In genomic region chr10:43940898-43941777, GRCh38 we compare ENCODE assay signal across 20 cellular contexts.
DNase-seq lines count a peak whose midpoint lies in the region; ATAC-seq, FAIRE-seq and TF ChIP-seq lines count a peak whose summit lies in the region.
"Had no signal": no experiment of that assay in that cellular context is flagged by ENCODE, and none has a peak within 500 bp of the region (broad histone marks: within the 10 kb centered on the region; RNA-seq: fewer than 3 reads in every experiment).

No MANE protein-coding gene starts in this region.

- ATAC-seq in Right ventricle myocardium superior (ENCODE audit: poor library complexity) (peak; percentile 24), HG03521 (IDR thresholded peaks at IDR 0.05; ENCODE audit: unreplicated experiment) (no peak)

- no peak overlapping the region for H3K4me3 Mint-ChIP-seq in activated T-helper 2 cell treated with anti-CD3 and anti-CD28 coated beads, Interferon-gamma antibody, Interleukin-2, Interleukin-4, amounts not matched to agents 10 μg/mL and 5 μg/mL and 100 μg/mL, durations not matched to agents 14 hours and 24 hours and 36 hours (ENCODE audit: low read depth)
- no peak overlapping the region for H3K4me3 Mint-ChIP-seq in nephron
- H3K4me3 Mint-ChIP-seq: activated naive CD8-positive, alpha-beta T cell; central memory CD8-positive, alpha-beta T cell had no signal

- H3K27me3 Mint-ChIP-seq in activated T-helper 2 cell treated with anti-CD3 and anti-CD28 coated beads, Interferon-gamma antibody, Interleukin-2, Interleukin-4, amounts not matched to agents 10 μg/mL and 5 μg/mL and 100 μg/mL, durations not matched to agents 14 hours and 24 hours and 36 hours (ENCODE audit: low read depth), result peaks cover 8% of the 10 kb centered on the region
- peaks cover 22% of the 10 kb centered on the region for H3K27me3 Mint-ChIP-seq in nephron (ENCODE audit: low read depth)

- no peaks in the 10 kb centered on the region for H3K9me3 Mint-ChIP-seq in activated T-helper 2 cell treated with anti-CD3 and anti-CD28 coated beads, Interferon-gamma antibody, Interleukin-2, Interleukin-4, amounts not matched to agents 10 μg/mL and 5 μg/mL and 100 μg/mL, durations not matched to agents 14 hours and 24 hours and 36 hours
- H3K9me3 Mint-ChIP-seq in nephron, result peaks cover 6% of the 10 kb centered on the region
- H3K9me3 Mint-ChIP-seq: central memory CD8-positive, alpha-beta T cell had no signal

- H3K36me3 Mint-ChIP-seq in activated T-helper 2 cell treated with anti-CD3 and anti-CD28 coated beads, Interferon-gamma antibody, Interleukin-2, Interleukin-4, amounts not matched to agents 10 μg/mL and 5 μg/mL and 100 μg/mL, durations not matched to agents 14 hours and 24 hours and 36 hours (ENCODE audit: low read depth), result no peaks in the 10 kb centered on the region
- no peaks in the 10 kb centered on the region for H3K36me3 Mint-ChIP-seq in nephron (ENCODE audit: low read depth)
- H3K36me3 Mint-ChIP-seq: activated naive CD8-positive, alpha-beta T cell had no signal

- H3K27ac Mint-ChIP-seq in activated T-helper 2 cell treated with anti-CD3 and anti-CD28 coated beads, Interferon-gamma antibody, Interleukin-2, Interleukin-4, amounts not matched to agents 10 μg/mL and 5 μg/mL and 100 μg/mL, durations not matched to agents 14 hours and 24 hours and 36 hours, result no peak overlapping the region
- H3K27ac Mint-ChIP-seq in nephron, result peak overlapping the region; percentile 75 to 91 (median 75)
- H3K27ac Mint-ChIP-seq: activated naive CD8-positive, alpha-beta T cell had no signal

- intact Hi-C loops in Right ventricle myocardium superior (cut with DNase I) (no loop called here), cardiac septum (cut with DNase I) (no loop called here)
- intact Hi-C loops in activated T-helper 2 cell treated with anti-CD3 and anti-CD28 coated beads, Interferon-gamma antibody, Interleukin-2, Interleukin-4, amounts not matched to agents 10 μg/mL and 5 μg/mL and 100 μg/mL, durations not matched to agents 14 hours and 24 hours and 36 hours (cut with micrococcal nuclease), result no loop called here

- peaks cover 4% of the 10 kb centered on the region for H3K4me1 Mint-ChIP-seq in activated T-helper 2 cell treated with anti-CD3 and anti-CD28 coated beads, Interferon-gamma antibody, Interleukin-2, Interleukin-4, amounts not matched to agents 10 μg/mL and 5 μg/mL and 100 μg/mL, durations not matched to agents 14 hours and 24 hours and 36 hours (ENCODE audit: low read depth)
- peaks cover 66% of the 10 kb centered on the region for H3K4me1 Mint-ChIP-seq in nephron

- TF ChIP-seq CTCF in nephron (IDR thresholded peaks at IDR 0.05; ENCODE audit: unreplicated experiment in 3 of 3), result no peak

- FAIRE-seq in urothelium cell line (lab: Jason Lieb, UNC), result peak; percentile 91
- FAIRE-seq: D721Med, keratinocyte had no signal

- no peak for DNase-seq in Right ventricle myocardium superior
- no peak for DNase-seq in cardiac septum (ENCODE audit: low spot score)
- DNase-seq in activated T-helper 2 cell treated with anti-CD3 and anti-CD28 coated beads, Interferon-gamma antibody, Interleukin-2, Interleukin-4, amounts not matched to agents 10 μg/mL and 5 μg/mL and 100 μg/mL, durations not matched to agents 14 hours and 24 hours and 36 hours (ENCODE audit: low spot score), result peak; percentile 4
- no peak for DNase-seq in urothelium cell line (ENCODE audit: low spot score)
- no peak for DNase-seq in stimulated activated CD4-positive, alpha-beta T cell treated with anti-CD3 and anti-CD28 coated beads, Interleukin-4, amount 100 ng/mL, for 24 hours
- no peak for DNase-seq in NOMO-1 treated with DMSO at 0.1 percent for 48 hours (lab: John Stamatoyannopoulos, UW; ENCODE audit: unreplicated experiment)
- DNase-seq: ACHN; effector CD4-positive, alpha-beta T cell; KBM-7; mammary epithelial cell; occipital lobe; right cardiac atrium; SHP77; trophoblast cell had no signal
